In genomic region chr11:131910491-131911387, GRCh38 we compare ENCODE assay signal across 9 cellular contexts.
DNase-seq lines count a peak whose midpoint lies in the region; ATAC-seq, FAIRE-seq and TF ChIP-seq lines count a peak whose summit lies in the region.
"Had no signal": no experiment of that assay in that cellular context is flagged by ENCODE, and none has a peak within 500 bp of the region (broad histone marks: within the 10 kb centered on the region; RNA-seq: fewer than 3 reads in every experiment).

No MANE protein-coding gene starts in this region.

- DNase-seq in AG04449 (ENCODE audit: low read depth, low spot score) (no peak), HTR-8/SVneo (ENCODE audit: insufficient read length, low spot score) (peak; percentile 19), colonic mucosa (no peak), lung microvascular endothelial cell (ENCODE audit: low read depth in 2 of 2) (peak; percentile 14 to 57), small intestine (no peak), MM.1S (no peak)
- no peak for DNase-seq in activated naive CD4-positive, alpha-beta T cell treated with anti-CD3 and anti-CD28 coated beads, Interleukin-2, amount 50 U/mL, for 16 hours

- H3K4me1 ChIP-seq in colonic mucosa (no peaks in the 10 kb centered on the region), small intestine (ENCODE audit: control insufficient read depth in 2 of 2, insufficient read depth in 1 of 2, low read depth in 1 of 2, low read length in 1 of 2) (no peaks in the 10 kb centered on the region), MM.1S (ENCODE audit: low read length) (no peaks in the 10 kb centered on the region)

- no peak for FAIRE-seq in HTR-8/SVneo (lab: Jason Lieb, UNC)
- no peak for FAIRE-seq in small intestine (lab: Jason Lieb, UNC)
- FAIRE-seq: colon had no signal

- intact Hi-C loops in colonic mucosa (cut with DNase I) = no loop called here

- H3K36me3 ChIP-seq in colonic mucosa = no peaks in the 10 kb centered on the region
- no peaks in the 10 kb centered on the region for H3K36me3 ChIP-seq in small intestine (ENCODE audit: control insufficient read depth in 2 of 2, insufficient read depth in 2 of 2, low read length in 2 of 2)
- H3K36me3 ChIP-seq in MM.1S (replicated peaks; ENCODE audit: insufficient read depth, low read length) = no peaks in the 10 kb centered on the region

- POLR2A ChIA-PET in AG04449 (lab: Yijun Ruan, JAX) = interaction anchor here (0.9 to 2.2 kb wide), 6 partner anchors 43 to 216 kb away, joined by 3 to 6 read pairs (median 6); no protein-coding TSS in a partner anchor

- no peak overlapping the region for H3K27ac ChIP-seq in colonic mucosa
- no peak overlapping the region for H3K27ac ChIP-seq in small intestine (ENCODE audit: low read depth in 1 of 2, low read length in 1 of 2)
- no peak overlapping the region for H3K27ac ChIP-seq in MM.1S (ENCODE audit: low read length)

- H3K9me3 ChIP-seq in colonic mucosa (no peaks in the 10 kb centered on the region), small intestine (ENCODE audit: control insufficient read depth, low read depth) (no peaks in the 10 kb centered on the region), MM.1S (replicated peaks; ENCODE audit: insufficient read depth, low read length) (no peaks in the 10 kb centered on the region)

- 1 to 4% (median 3%) methylated on average over 72 to 110 of the region's 110 CpGs for WGBS in small intestine, 3 donors

- no peaks in the 10 kb centered on the region for H3F3A ChIP-seq in MM.1S (ENCODE audit: insufficient read depth, low read length)

- H3K27me3 ChIP-seq in colonic mucosa = peaks cover 6% of the 10 kb centered on the region
- peaks cover 12% of the 10 kb centered on the region in 2 donors for H3K27me3 ChIP-seq in small intestine (ENCODE audit: control insufficient read depth in 2 of 2, insufficient read depth in 2 of 2, low read length in 2 of 2)
- no peaks in the 10 kb centered on the region for H3K27me3 ChIP-seq in MM.1S (replicated peaks; ENCODE audit: insufficient read depth, low read length)

- H3K79me2 ChIP-seq in MM.1S (ENCODE audit: low read length) = no peaks in the 10 kb centered on the region

- no peak for TF ChIP-seq CTCF in AG04449 (IDR thresholded peaks at IDR 0.05; ENCODE audit: insufficient read depth, low read length, missing control alignments)
- TF ChIP-seq CTCF in colonic mucosa (IDR thresholded peaks at IDR 0.05) = no peak
- no peak for TF ChIP-seq CTCF in MM.1S (IDR thresholded peaks at IDR 0.05; ENCODE audit: low read length)

- no peak overlapping the region for H2AFZ ChIP-seq in MM.1S (ENCODE audit: low read length)

- H3K4me3 ChIP-seq in AG04449 (ENCODE audit: low read depth, low read length) (peak overlapping the region; percentile 82), colonic mucosa (peak overlapping the region; percentile 14), small intestine (ENCODE audit: low read depth in 1 of 2, low read length in 2 of 2) (peak overlapping the region in 1 of 2 donors; percentile 16), MM.1S (ENCODE audit: low read length) (no peak overlapping the region)

- H4K20me1 ChIP-seq in MM.1S (ENCODE audit: insufficient read depth, low read length) = no peaks in the 10 kb centered on the region

- CTCF ChIA-PET in AG04449 (lab: Yijun Ruan, JAX) = interaction anchor here (0.6 to 14.7 kb wide), 23 partner anchors 10 to 713 kb away, joined by 3 to 264 read pairs (median 4); no protein-coding TSS in a partner anchor

- ATAC-seq in HG02870 (IDR thresholded peaks at IDR 0.05; ENCODE audit: unreplicated experiment) = no peak

- H3K9ac ChIP-seq in colonic mucosa (ENCODE audit: low read depth in 2 of 2, low read length in 2 of 2) (peak overlapping the region in 1 of 2 donors; percentile 12), MM.1S (ENCODE audit: low read length) (no peak overlapping the region)

- no peaks in the 10 kb centered on the region for H3K9me2 ChIP-seq in MM.1S (replicated peaks; ENCODE audit: insufficient read depth, low read length)

- no peak overlapping the region for H3K4me2 ChIP-seq in MM.1S (ENCODE audit: low read depth, low read length)

Comparison
In these comparisons a context has a peak if more than half of its experiments do, and no peak if none do; other contexts are left out.
1. DNase-seq: peak in HTR-8/SVneo (single experiment) and lung microvascular endothelial cell (2 of 2); none in AG04449 (single experiment), colonic mucosa (single experiment), small intestine (single experiment), MM.1S (single experiment) and activated naive CD4-positive, alpha-beta T cell treated with anti-CD3 and anti-CD28 coated beads, Interleukin-2, amount 50 U/mL, for 16 hours (single experiment).